9 cellular contexts compared by ENCODE assay signal in genomic region chrX:109848451-109849050, GRCh38.
DNase-seq lines count a peak whose midpoint lies in the region; ATAC-seq and TF ChIP-seq lines count a peak whose summit lies in the region.
"Had no signal": no experiment of that assay in that cellular context is flagged by ENCODE, and none has a peak within 500 bp of the region (broad histone marks: within the 10 kb centered on the region; RNA-seq: fewer than 3 reads in every experiment).

No MANE protein-coding gene starts in this region.

- no peak overlapping the region for H3K27ac Mint-ChIP-seq in WTC11

- peaks cover 30% of the 10 kb centered on the region for H3K4me1 Mint-ChIP-seq in WTC11

- H3K4me1 ChIP-seq in ACC112 (ENCODE audit: control insufficient read depth, insufficient read depth, low read length, unreplicated experiment) (peaks cover 26% of the 10 kb centered on the region), hepatocyte (ENCODE audit: insufficient read depth) (no peaks in the 10 kb centered on the region)

- 35% methylated on average over 4 of the region's 4 CpGs for WGBS in hepatocyte (ENCODE audit: low lambda C conversion rate, missing lambda C conversion rate)

- TF ChIP-seq CTCF in WTC11 (IDR thresholded peaks at IDR 0.05) (no peak), hepatocyte (IDR thresholded peaks at IDR 0.05; ENCODE audit: poor library complexity) (no peak)

- H3K9me2 ChIP-seq in hepatocyte (replicated peaks; ENCODE audit: insufficient read depth), result no peaks in the 10 kb centered on the region

- no peaks in the 10 kb centered on the region for H3K27me3 ChIP-seq in ACC112 (ENCODE audit: insufficient read depth, low read length)
- no peaks in the 10 kb centered on the region for H3K27me3 ChIP-seq in hepatocyte

- H3K79me2 ChIP-seq in ACC112 (ENCODE audit: control insufficient read depth, insufficient read depth, low read length, unreplicated experiment) (no peaks in the 10 kb centered on the region), hepatocyte (no peaks in the 10 kb centered on the region)

- POLR2A ChIA-PET in WTC11 (lab: Charles Lee), result no interaction called here

- peak; percentile 86 for ATAC-seq in GM19372 (IDR thresholded peaks at IDR 0.05; ENCODE audit: low read depth, unreplicated experiment)
- ATAC-seq in HG03108 (IDR thresholded peaks at IDR 0.05; ENCODE audit: unreplicated experiment), result peak; percentile 85
- ATAC-seq in WTC11, result peak; percentile 90

- peaks cover 2% of the 10 kb centered on the region for H3K36me3 Mint-ChIP-seq in WTC11

- no peak overlapping the region for H3K4me3 ChIP-seq in ACC112 (ENCODE audit: low read depth, low read length)
- H3K4me3 ChIP-seq in hepatocyte, result no peak overlapping the region

- no peaks in the 10 kb centered on the region for H3K9me3 ChIP-seq in hepatocyte (ENCODE audit: low read depth)

- DNase-seq in WTC11 (ENCODE audit: low spot score) (no peak), germinal center (ENCODE audit: low spot score) (no peak), activated gamma-delta T cell treated with Interleukin-2 at 50 U/mL for 16 hours (no peak), hepatocyte (ENCODE audit: low spot score) (no peak)
- DNase-seq in stimulated activated CD4-positive, alpha-beta T cell treated with anti-CD3 and anti-CD28 coated beads, Interleukin-15, amount 100 ng/mL, for 24 hours, result no peak

- CTCF ChIA-PET in WTC11 (lab: Charles Lee), result interaction anchor here (1.4 kb wide), 2 partner anchors 8 to 136 kb away, joined by 9 to 11 read pairs; no protein-coding TSS in a partner anchor

- H3K4me3 Mint-ChIP-seq in WTC11, result no peak overlapping the region

- H3K4me2 ChIP-seq in hepatocyte, result no peak overlapping the region

- peak overlapping the region; percentile 87 for H3K27ac ChIP-seq in ACC112 (ENCODE audit: low read depth, low read length)
- H3K27ac ChIP-seq in hepatocyte, result no peak overlapping the region
- H3K27ac ChIP-seq: VCaP had no signal

- peaks cover 1% of the 10 kb centered on the region; the same call in 1 of the 2 replicates for H3K9me3 Mint-ChIP-seq in WTC11

- H3K36me3 ChIP-seq in ACC112 (ENCODE audit: insufficient read depth, low read length), result no peaks in the 10 kb centered on the region
- H3K36me3 ChIP-seq in hepatocyte (replicated peaks; ENCODE audit: insufficient read depth, low read depth), result no peaks in the 10 kb centered on the region

- H4K20me1 ChIP-seq in hepatocyte (ENCODE audit: insufficient read depth, poor library complexity, severe bottlenecking), result no peaks in the 10 kb centered on the region

- H2AFZ ChIP-seq in ACC112 (ENCODE audit: low read length, unreplicated experiment) (peak overlapping the region; percentile 38), hepatocyte (no peak overlapping the region)

- no peaks in the 10 kb centered on the region for H3K27me3 Mint-ChIP-seq in WTC11 (ENCODE audit: low read depth)

TF ChIP-seq in WTC11, 78 proteins besides CTCF, POLR2A, EP300 and RAD21:
- TF ChIP-seq FOXP4 (CRISPR knock-in tag; IDR thresholded peaks at IDR 0.05) (no peak), ESRRA (CRISPR knock-in tag; IDR thresholded peaks at IDR 0.05; ENCODE audit: borderline replicate concordance) (no peak), ZBTB21 (CRISPR knock-in tag; IDR thresholded peaks at IDR 0.05; ENCODE audit: borderline replicate concordance) (no peak), KAT7 (CRISPR knock-in tag; IDR thresholded peaks at IDR 0.05; ENCODE audit: borderline replicate concordance) (no peak), FOXP1 (CRISPR knock-in tag; IDR thresholded peaks at IDR 0.05; ENCODE audit: borderline replicate concordance) (no peak), SOX15 (CRISPR knock-in tag; IDR thresholded peaks at IDR 0.05) (no peak), ARID4B (CRISPR knock-in tag; IDR thresholded peaks at IDR 0.05; ENCODE audit: borderline replicate concordance) (no peak), FOXJ3 (CRISPR knock-in tag; IDR thresholded peaks at IDR 0.05; ENCODE audit: borderline replicate concordance) (no peak), IRF1 (CRISPR knock-in tag; IDR thresholded peaks at IDR 0.05) (no peak), AFF4 (CRISPR knock-in tag; IDR thresholded peaks at IDR 0.05; ENCODE audit: borderline replicate concordance) (no peak), CREM (CRISPR knock-in tag; IDR thresholded peaks at IDR 0.05) (no peak)
TF ChIP-seq in WTC11: peak in this region for 0.
